ENCODE assay signal across 1 cellular context in genomic region chr2:152047826-152048476, GRCh38.
TF ChIP-seq lines count a peak whose summit lies in the region.

No MANE protein-coding gene starts in this region.

TF ChIP-seq in GM12878, 131 proteins besides CTCF, POLR2A, EP300 and RAD21:
- TF ChIP-seq E2F8 (IDR thresholded peaks at IDR 0.05; ENCODE audit: low read depth, partially characterized antibody) (no peak), USF1 (IDR thresholded peaks at IDR 0.05; ENCODE audit: borderline replicate concordance, extremely low read length, insufficient read depth, low read depth, low read length) (no peak), SMC3 (IDR thresholded peaks at IDR 0.05; ENCODE audit: borderline replicate concordance, low read length) (no peak), KAT2A (conservative IDR thresholded peaks at IDR 0.05; ENCODE audit: control insufficient read depth, low read depth, low read length) (no peak), BCLAF1 (IDR thresholded peaks at IDR 0.05) (no peak), RUNX3 (IDR thresholded peaks at IDR 0.05; ENCODE audit: low read length) (no peak), IRF3 (IDR thresholded peaks at IDR 0.05) (no peak), PBX3 (IDR thresholded peaks at IDR 0.05; ENCODE audit: insufficient replicate concordance, low read depth, low read length) (no peak)
